Comparison of ENCODE assay signal across 11 cellular contexts in the genomic region with DNA sequence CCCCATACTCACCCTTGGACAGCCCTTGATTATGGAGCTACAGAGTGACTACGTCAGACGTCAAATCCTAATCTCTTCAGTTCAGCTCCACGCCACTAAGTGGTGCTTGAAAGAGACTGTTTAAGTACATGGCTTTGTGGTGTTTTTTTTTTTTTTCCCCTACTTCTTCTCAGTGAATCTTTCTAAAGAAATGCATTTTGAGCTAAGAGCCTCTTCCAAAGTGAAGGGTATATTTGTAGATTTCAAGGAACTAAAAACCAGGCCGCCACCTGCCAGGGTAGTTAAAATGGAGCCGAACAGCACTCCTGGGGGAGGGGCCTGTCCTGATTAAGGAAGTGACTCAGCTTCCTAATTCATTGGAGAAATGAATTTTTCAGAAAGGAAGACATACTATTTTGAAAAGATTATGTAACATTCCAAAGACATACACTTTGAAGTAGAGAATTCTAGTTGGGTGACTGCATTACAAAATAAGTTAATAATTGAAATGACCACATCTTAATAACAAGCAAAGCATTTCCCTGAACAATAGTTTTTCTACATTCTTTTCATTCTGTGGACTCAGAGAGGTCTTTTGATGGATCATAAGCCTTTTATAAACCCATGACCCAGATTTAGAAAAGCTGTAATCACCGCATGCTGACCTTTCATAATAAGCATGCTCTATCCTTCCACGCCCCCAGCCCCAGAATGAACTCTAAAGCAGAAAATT. TPM values are rescaled to one million over a fixed set of nuclear protein-coding genes. Genes with fewer than 3 reads are reported as not detected.
DNase-seq lines count a peak whose midpoint lies in the region; ATAC-seq and TF ChIP-seq lines count a peak whose summit lies in the region.
"Had no signal": no experiment of that assay in that cellular context is flagged by ENCODE, and none has a peak within 500 bp of the region (broad histone marks: within the 10 kb centered on the region; RNA-seq: fewer than 3 reads in every experiment).

No MANE protein-coding gene starts in this region.

- H3K23ac ChIP-seq in H9 (ENCODE audit: insufficient read length, low read depth, low read length) = no peak overlapping the region

- H3K4me3 Mint-ChIP-seq in H9 = no peak overlapping the region

- no peak overlapping the region for H3K27ac ChIP-seq in H9 (ENCODE audit: insufficient read length, low read depth, low read length)

- no peak overlapping the region for H3K56ac ChIP-seq in H9 (ENCODE audit: insufficient read length, low read depth, low read length)

- no peaks in the 10 kb centered on the region for H3K9me3 ChIP-seq in H9 (ENCODE audit: control insufficient read depth, low read depth, low read length)
- H3K9me3 ChIP-seq in mucosa of descending colon = no peaks in the 10 kb centered on the region

- peaks cover 18 to 20% of the 10 kb centered on the region in 2 experiments for H3K4me1 Mint-ChIP-seq in H9

- H3K36me3 Mint-ChIP-seq in H9 (ENCODE audit: insufficient read depth in 1 of 3, low read depth in 3 of 3) = no peaks in the 10 kb centered on the region

- H3K36me3 ChIP-seq in mucosa of descending colon (ENCODE audit: low read depth) = no peaks in the 10 kb centered on the region

- no peaks in the 10 kb centered on the region for H3K79me1 ChIP-seq in H9 (ENCODE audit: insufficient read depth, low read depth, low read length, poor library complexity, severe bottlenecking)

- H3K79me2 ChIP-seq in H9 (ENCODE audit: insufficient read depth, low read length) = no peaks in the 10 kb centered on the region

- no peak overlapping the region for H2BK15ac ChIP-seq in H9 (ENCODE audit: low read depth, low read length)

- H3K9me3 Mint-ChIP-seq in H9 = no peaks in the 10 kb centered on the region

- no peak overlapping the region for H2BK20ac ChIP-seq in H9 (ENCODE audit: low read depth, low read length, poor library complexity, severe bottlenecking)

- no peaks in the 10 kb centered on the region for H3K23me2 ChIP-seq in H9 (ENCODE audit: insufficient read length, low read depth, low read length, poor library complexity, severe bottlenecking)

- WGBS in H9 (ENCODE audit: extremely low coverage, insufficient read length, low lambda C conversion rate) = no CpG with 5 or more reads among the region's 7 CpGs

- no peak overlapping the region for H2BK120ac ChIP-seq in H9 (ENCODE audit: low read depth, low read length, poor library complexity, severe bottlenecking)

- no peak for TF ChIP-seq CTCF in H9 (conservative IDR thresholded peaks at IDR 0.05)
- no peak for TF ChIP-seq CTCF in mucosa of descending colon (IDR thresholded peaks at IDR 0.05)

- ATAC-seq in SK-N-SH treated with all-trans-retinoic acid at 6 μM for 48 hours = peak; percentile 27
- ATAC-seq in mucosa of descending colon = no peak

- DNase-seq in A172 (ENCODE audit: low spot score) (peak; percentile 36), H9 (no peak), kidney tubule cell (ENCODE audit: low spot score) (peak; percentile 97), NCI-H1105 (lab: John Stamatoyannopoulos, UW) (no peak), C1 segment of cervical spinal cord (lab: John Stamatoyannopoulos, UW) (no peak), D341Med (ENCODE audit: low spot score) (no peak), mucosa of descending colon (no peak)
- DNase-seq: activated CD8-positive, alpha-beta memory T cell treated with anti-CD3 and anti-CD28 coated beads, Interleukin-2, amount 50 U/mL, for 4 hours; NCI-H1092; stimulated activated naive CD4-positive, alpha-beta T cell had no signal

- H2BK12ac ChIP-seq in H9 (ENCODE audit: insufficient read length, low read depth, low read length) = no peak overlapping the region

- intact Hi-C loops in mucosa of descending colon (cut with DNase I, micrococcal nuclease) = loop anchor here in 1 of 2 donors (5.0 kb wide), 1 partner anchor 538 kb away; no protein-coding TSS in a partner anchor

- H3K27me3 ChIP-seq in H9 (ENCODE audit: insufficient read depth, low read length) = no peaks in the 10 kb centered on the region

- no peak overlapping the region for H4K91ac ChIP-seq in H9 (ENCODE audit: insufficient read length, low read depth, low read length)

- H2AK5ac ChIP-seq in H9 (ENCODE audit: insufficient read length, low read length) = no peak overlapping the region

- no peak overlapping the region for H3K27ac Mint-ChIP-seq in H9

- H2AFZ ChIP-seq in H9 (ENCODE audit: low read length) = peak overlapping the region; percentile 2

- H3K4me1 ChIP-seq in H9 (ENCODE audit: insufficient read depth, low read length) = peaks cover 2% of the 10 kb centered on the region; the same call in 1 of the 2 replicates
- H3K4me1 ChIP-seq in mucosa of descending colon (ENCODE audit: low read depth) = no peaks in the 10 kb centered on the region

- H4K8ac ChIP-seq in H9 (replicated peaks; ENCODE audit: insufficient read length, low read depth, low read length) = no peak overlapping the region

- H3T11ph ChIP-seq in H9 (ENCODE audit: low read length) = no peak overlapping the region

- no peak overlapping the region for H3K4ac ChIP-seq in H9 (ENCODE audit: low read depth, low read length)

- no peak overlapping the region for H3K14ac ChIP-seq in H9 (ENCODE audit: insufficient read depth, low read length)

- H3K4me3 ChIP-seq in mucosa of descending colon = no peak overlapping the region

- H4K5ac ChIP-seq in H9 (ENCODE audit: insufficient read length, low read depth, low read length) = no peak overlapping the region

- H3K27me3 Mint-ChIP-seq in H9 (ENCODE audit: low read depth) = no peaks in the 10 kb centered on the region

- H3K4me2 ChIP-seq in H9 (ENCODE audit: insufficient read depth, insufficient read length, low read length) = no peak overlapping the region

- H3K18ac ChIP-seq in H9 (ENCODE audit: insufficient read length, low read depth, low read length) = no peak overlapping the region

- no peak overlapping the region for H3K9ac ChIP-seq in H9 (ENCODE audit: extremely low read depth, insufficient read length, low read length)

- no peaks in the 10 kb centered on the region for H4K20me1 ChIP-seq in H9 (ENCODE audit: control insufficient read depth, insufficient read depth, insufficient read length)

- no peak overlapping the region for H2BK5ac ChIP-seq in H9 (ENCODE audit: insufficient read length, low read length)

TF ChIP-seq in SK-N-SH treated with all-trans-retinoic acid at 6 μM for 48 hours, 23 proteins besides CTCF, POLR2A, EP300 and RAD21:
- TF ChIP-seq, protein P1, sequence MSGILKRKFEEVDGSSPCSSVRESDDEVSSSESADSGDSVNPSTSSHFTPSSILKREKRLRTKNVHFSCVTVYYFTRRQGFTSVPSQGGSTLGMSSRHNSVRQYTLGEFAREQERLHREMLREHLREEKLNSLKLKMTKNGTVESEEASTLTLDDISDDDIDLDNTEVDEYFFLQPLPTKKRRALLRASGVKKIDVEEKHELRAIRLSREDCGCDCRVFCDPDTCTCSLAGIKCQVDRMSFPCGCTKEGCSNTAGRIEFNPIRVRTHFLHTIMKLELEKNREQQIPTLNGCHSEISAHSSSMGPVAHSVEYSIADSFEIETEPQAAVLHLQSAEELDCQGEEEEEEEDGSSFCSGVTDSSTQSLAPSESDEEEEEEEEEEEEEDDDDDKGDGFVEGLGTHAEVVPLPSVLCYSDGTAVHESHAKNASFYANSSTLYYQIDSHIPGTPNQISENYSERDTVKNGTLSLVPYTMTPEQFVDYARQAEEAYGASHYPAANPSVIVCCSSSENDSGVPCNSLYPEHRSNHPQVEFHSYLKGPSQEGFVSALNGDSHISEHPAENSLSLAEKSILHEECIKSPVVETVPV (CRISPR knock-in tag; IDR thresholded peaks at IDR 0.05) = no peak
- TF ChIP-seq ESRRG (CRISPR knock-in tag; IDR thresholded peaks at IDR 0.05) (no peak), ZNF8 (CRISPR knock-in tag; IDR thresholded peaks at IDR 0.05) (no peak), ISL1 (CRISPR knock-in tag; IDR thresholded peaks at IDR 0.05) (peak; percentile 47), OSR1 (CRISPR knock-in tag; IDR thresholded peaks at IDR 0.05) (no peak), BACH2 (CRISPR knock-in tag; IDR thresholded peaks at IDR 0.05; ENCODE audit: borderline replicate concordance) (no peak), ZNF70 (CRISPR knock-in tag; IDR thresholded peaks at IDR 0.05) (no peak)
TF ChIP-seq in SK-N-SH treated with all-trans-retinoic acid at 6 μM for 48 hours: peak in this region for 1.

RNA-seq across cellular contexts. Expression of a gene that starts 20.6 kb away (rescaled TPM):
- total RNA-seq in A172 (2014; rRNA removed; shearing (Covaris generic)) = 75.2 and 116 TPM in 2 replicates
- total RNA-seq in H9 (2021) = 49.3 and 50.4 TPM in 2 replicates
- 10 to 100 TPM; 57.7 to 63.5 (median 63.0) TPM for total RNA-seq in mucosa of descending colon

RNA-seq across cellular contexts. Expression of a gene that starts 48.1 kb away (rescaled TPM):
- total RNA-seq in A172 (2014; rRNA removed; shearing (Covaris generic)) = not detected in 2 replicates
- total RNA-seq in H9 (2021) (1.9 and 3.5 TPM in 2 replicates), mucosa of descending colon (under 1 TPM in 1 of 3 donors, not detected in 2; 0.90 TPM)

Comparison
In these comparisons a context has a peak if more than half of its experiments do, and no peak if none do; other contexts are left out.
1. DNase-seq: peak in A172 (single experiment) and kidney tubule cell (single experiment); none in H9 (single experiment), NCI-H1105 (single experiment), C1 segment of cervical spinal cord (0 of 14), D341Med (single experiment) and mucosa of descending colon (0 of 3).